1 cellular context compared by ENCODE assay signal in the genomic region with DNA sequence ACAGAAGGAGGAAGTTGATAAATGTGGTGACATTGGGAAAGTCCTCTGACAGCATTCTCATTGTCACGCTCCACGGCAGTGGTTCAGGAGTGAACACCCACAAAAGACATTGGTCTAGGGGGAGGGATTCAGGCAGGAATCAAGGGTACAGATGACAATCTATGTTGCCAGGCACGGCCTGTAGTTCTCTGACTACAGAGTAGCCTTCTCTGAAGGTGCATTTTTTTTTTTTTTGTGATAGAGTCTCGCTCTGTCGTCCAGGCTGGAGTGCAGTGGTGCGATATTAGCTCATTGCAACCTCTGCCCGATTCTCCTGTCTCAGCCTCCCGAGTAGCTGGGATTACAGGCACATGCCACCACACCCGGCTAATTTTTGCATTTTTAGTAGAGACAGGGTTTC.
TF ChIP-seq lines count a peak whose summit lies in the region.

No MANE protein-coding gene starts in this region.

TF ChIP-seq in GM12878, 131 proteins besides CTCF, POLR2A, EP300 and RAD21 (continued from another document):
- peak; percentile 82 for TF ChIP-seq NFIC (IDR thresholded peaks at IDR 0.05; ENCODE audit: low read depth, low read length)
